1 cellular context compared by ENCODE assay signal in the genomic region with DNA sequence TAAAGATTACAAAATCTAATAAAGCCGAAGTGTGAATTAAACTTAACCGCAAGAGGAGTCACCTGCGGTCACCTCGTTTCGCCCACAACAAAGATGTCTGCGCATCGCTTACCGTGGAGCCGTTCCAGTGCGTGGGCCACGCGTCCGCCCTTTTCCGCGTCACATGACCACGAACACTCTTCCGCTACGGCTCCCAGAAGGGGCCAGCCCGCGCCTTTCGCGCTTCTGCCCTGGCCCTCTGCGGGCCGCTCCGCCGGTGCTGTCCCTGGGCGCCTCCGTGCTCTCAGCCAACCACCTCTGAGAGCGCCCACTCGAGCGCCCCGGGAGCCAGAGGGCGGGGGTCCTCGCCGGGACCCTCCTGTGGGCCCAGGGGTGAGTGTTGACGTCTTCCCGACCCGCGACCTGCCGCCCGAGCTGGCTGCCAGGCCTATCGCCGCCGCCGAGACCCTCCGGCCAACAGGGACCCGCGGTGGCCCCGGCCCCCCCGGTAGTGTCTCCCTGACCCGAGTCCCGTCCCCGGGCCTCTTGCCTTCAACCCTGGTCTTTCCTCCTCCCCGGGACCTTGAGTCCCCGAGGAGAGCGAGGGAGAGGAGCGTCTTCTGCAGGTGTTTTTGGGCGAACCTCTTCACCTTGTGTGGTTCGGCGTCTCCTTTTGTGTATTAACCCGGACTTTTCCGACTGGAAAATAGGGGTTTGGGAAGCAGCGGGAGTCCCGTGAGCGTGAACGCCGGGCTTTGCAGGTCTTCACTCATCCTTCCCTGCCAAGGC.
TF ChIP-seq lines count a peak whose summit lies in the region.

A gene with protein sequence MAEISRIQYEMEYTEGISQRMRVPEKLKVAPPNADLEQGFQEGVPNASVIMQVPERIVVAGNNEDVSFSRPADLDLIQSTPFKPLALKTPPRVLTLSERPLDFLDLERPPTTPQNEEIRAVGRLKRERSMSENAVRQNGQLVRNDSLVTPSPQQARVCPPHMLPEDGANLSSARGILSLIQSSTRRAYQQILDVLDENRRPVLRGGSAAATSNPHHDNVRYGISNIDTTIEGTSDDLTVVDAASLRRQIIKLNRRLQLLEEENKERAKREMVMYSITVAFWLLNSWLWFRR (plus strand): TSS at position 196 of the 768 bp plus-strand sequence. CDS start 5,415 bp downstream, outside the sequence.

TF ChIP-seq in HepG2, 621 proteins besides CTCF, POLR2A, EP300 and RAD21 (continued from another document and continues in another):
- TF ChIP-seq, protein P1, sequence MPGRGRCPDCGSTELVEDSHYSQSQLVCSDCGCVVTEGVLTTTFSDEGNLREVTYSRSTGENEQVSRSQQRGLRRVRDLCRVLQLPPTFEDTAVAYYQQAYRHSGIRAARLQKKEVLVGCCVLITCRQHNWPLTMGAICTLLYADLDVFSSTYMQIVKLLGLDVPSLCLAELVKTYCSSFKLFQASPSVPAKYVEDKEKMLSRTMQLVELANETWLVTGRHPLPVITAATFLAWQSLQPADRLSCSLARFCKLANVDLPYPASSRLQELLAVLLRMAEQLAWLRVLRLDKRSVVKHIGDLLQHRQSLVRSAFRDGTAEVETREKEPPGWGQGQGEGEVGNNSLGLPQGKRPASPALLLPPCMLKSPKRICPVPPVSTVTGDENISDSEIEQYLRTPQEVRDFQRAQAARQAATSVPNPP (CRISPR knock-in tag; IDR thresholded peaks at IDR 0.05): peak; percentile 92
- TF ChIP-seq, protein P2, sequence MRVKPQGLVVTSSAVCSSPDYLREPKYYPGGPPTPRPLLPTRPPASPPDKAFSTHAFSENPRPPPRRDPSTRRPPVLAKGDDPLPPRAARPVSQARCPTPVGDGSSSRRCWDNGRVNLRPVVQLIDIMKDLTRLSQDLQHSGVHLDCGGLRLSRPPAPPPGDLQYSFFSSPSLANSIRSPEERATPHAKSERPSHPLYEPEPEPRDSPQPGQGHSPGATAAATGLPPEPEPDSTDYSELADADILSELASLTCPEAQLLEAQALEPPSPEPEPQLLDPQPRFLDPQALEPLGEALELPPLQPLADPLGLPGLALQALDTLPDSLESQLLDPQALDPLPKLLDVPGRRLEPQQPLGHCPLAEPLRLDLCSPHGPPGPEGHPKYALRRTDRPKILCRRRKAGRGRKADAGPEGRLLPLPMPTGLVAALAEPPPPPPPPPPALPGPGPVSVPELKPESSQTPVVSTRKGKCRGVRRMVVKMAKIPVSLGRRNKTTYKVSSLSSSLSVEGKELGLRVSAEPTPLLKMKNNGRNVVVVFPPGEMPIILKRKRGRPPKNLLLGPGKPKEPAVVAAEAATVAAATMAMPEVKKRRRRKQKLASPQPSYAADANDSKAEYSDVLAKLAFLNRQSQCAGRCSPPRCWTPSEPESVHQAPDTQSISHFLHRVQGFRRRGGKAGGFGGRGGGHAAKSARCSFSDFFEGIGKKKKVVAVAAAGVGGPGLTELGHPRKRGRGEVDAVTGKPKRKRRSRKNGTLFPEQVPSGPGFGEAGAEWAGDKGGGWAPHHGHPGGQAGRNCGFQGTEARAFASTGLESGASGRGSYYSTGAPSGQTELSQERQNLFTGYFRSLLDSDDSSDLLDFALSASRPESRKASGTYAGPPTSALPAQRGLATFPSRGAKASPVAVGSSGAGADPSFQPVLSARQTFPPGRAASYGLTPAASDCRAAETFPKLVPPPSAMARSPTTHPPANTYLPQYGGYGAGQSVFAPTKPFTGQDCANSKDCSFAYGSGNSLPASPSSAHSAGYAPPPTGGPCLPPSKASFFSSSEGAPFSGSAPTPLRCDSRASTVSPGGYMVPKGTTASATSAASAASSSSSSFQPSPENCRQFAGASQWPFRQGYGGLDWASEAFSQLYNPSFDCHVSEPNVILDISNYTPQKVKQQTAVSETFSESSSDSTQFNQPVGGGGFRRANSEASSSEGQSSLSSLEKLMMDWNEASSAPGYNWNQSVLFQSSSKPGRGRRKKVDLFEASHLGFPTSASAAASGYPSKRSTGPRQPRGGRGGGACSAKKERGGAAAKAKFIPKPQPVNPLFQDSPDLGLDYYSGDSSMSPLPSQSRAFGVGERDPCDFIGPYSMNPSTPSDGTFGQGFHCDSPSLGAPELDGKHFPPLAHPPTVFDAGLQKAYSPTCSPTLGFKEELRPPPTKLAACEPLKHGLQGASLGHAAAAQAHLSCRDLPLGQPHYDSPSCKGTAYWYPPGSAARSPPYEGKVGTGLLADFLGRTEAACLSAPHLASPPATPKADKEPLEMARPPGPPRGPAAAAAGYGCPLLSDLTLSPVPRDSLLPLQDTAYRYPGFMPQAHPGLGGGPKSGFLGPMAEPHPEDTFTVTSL (CRISPR knock-in tag; IDR thresholded peaks at IDR 0.05; ENCODE audit: borderline replicate concordance): peak; percentile 86; the same call in 1 of the 2 replicates
- TF ChIP-seq, protein P3, sequence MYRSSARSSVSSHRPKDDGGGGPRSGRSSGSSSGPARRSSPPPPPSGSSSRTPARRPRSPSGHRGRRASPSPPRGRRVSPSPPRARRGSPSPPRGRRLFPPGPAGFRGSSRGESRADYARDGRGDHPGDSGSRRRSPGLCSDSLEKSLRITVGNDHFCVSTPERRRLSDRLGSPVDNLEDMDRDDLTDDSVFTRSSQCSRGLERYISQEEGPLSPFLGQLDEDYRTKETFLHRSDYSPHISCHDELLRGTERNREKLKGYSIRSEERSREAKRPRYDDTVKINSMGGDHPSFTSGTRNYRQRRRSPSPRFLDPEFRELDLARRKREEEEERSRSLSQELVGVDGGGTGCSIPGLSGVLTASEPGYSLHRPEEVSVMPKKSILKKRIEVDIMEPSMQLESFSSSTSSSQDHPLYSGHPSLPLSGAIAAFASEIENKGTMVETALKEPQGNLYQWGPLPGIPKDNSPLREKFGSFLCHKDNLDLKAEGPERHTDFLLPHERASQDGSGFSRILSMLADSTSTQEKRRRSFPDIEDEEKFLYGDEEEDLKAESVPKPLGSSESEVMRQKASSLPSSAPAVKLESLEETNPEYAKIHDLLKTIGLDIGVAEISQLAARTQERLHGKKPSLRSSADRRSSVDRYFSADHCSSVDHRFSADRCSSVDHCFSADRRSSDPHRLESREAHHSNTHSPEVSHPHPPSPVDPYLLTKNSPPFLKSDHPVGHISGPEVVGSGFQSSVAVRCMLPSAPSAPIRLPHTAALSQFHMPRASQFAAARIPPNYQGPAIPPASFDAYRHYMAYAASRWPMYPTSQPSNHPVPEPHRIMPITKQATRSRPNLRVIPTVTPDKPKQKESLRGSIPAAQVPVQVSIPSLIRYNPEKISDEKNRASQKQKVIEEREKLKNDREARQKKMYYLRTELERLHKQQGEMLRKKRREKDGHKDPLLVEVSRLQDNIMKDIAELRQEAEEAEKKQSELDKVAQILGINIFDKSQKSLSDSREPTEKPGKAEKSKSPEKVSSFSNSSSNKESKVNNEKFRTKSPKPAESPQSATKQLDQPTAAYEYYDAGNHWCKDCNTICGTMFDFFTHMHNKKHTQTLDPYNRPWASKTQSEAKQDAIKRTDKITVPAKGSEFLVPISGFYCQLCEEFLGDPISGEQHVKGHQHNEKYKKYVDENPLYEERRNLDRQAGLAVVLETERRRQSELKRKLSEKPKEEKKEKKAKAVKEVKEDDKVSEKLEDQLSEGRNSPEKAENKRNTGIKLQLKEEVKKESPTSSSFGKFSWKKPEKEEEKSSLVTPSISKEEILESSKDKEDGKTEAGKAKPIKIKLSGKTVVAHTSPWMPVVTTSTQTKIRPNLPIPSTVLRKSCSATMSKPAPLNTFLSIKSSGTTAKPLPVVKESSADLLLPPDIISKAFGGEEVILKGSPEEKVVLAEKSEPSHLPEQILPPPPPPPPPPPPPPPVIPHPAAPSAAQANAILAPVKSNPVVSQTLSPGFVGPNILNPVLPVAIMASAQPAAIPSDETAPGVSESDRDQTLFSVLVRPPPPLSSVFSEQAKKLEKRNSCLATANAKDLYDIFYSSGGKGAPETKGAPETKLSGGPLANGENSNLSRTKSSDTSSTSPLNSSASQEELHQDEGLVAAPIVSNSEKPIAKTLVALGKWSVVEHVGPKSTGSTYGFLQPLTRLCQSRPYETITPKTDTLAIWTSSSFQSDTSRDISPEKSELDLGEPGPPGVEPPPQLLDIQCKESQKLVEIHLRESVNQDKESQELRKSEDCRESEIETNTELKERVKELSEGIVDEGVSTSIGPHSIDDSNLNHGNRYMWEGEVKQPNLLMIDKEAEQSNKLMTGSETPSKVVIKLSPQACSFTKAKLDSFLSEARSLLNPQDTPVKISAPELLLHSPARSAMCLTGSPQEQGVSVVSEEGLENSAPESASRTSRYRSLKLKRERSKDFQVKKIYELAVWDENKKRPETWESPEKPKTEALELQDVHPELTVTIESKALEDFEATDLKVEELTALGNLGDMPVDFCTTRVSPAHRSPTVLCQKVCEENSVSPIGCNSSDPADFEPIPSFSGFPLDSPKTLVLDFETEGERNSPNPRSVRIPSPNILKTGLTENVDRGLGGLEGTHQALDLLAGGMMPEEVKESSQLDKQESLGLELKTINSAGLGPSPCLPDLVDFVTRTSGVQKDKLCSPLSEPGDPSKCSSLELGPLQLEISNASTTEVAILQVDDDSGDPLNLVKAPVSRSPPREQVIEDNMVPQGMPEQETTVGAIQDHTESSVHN (CRISPR knock-in tag; IDR thresholded peaks at IDR 0.05): peak; percentile 91
- no peak; the same call in 1 of the 2 replicates for TF ChIP-seq ARNTL (CRISPR knock-in tag; IDR thresholded peaks at IDR 0.05)
- TF ChIP-seq ZNF616 (CRISPR knock-in tag; IDR thresholded peaks at IDR 0.05; ENCODE audit: low read depth): peak; percentile 95
- TF ChIP-seq MAFF (IDR thresholded peaks at IDR 0.05; ENCODE audit: low read depth, low read length): no peak; the same call in 1 of the 2 replicates
- TF ChIP-seq ZNF143 (CRISPR knock-in tag; IDR thresholded peaks at IDR 0.05): peak; percentile 74
- TF ChIP-seq, protein P4, sequence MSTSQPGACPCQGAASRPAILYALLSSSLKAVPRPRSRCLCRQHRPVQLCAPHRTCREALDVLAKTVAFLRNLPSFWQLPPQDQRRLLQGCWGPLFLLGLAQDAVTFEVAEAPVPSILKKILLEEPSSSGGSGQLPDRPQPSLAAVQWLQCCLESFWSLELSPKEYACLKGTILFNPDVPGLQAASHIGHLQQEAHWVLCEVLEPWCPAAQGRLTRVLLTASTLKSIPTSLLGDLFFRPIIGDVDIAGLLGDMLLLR (CRISPR knock-in tag; IDR thresholded peaks at IDR 0.05): peak; percentile 82
- peak; percentile 86 for TF ChIP-seq ZNF337 (CRISPR knock-in tag; IDR thresholded peaks at IDR 0.05; ENCODE audit: borderline replicate concordance, low read depth)
- TF ChIP-seq, protein P5, sequence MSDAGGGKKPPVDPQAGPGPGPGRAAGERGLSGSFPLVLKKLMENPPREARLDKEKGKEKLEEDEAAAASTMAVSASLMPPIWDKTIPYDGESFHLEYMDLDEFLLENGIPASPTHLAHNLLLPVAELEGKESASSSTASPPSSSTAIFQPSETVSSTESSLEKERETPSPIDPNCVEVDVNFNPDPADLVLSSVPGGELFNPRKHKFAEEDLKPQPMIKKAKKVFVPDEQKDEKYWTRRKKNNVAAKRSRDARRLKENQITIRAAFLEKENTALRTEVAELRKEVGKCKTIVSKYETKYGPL (CRISPR knock-in tag; IDR thresholded peaks at IDR 0.05): peak; percentile 88; the same call in 1 of the 2 replicates
- TF ChIP-seq ZNF33A (CRISPR knock-in tag; IDR thresholded peaks at IDR 0.05; ENCODE audit: borderline replicate concordance): 0 out of 2 replicates have a peak, but pooled peaks have one; percentile 88
- TF ChIP-seq, protein P6, sequence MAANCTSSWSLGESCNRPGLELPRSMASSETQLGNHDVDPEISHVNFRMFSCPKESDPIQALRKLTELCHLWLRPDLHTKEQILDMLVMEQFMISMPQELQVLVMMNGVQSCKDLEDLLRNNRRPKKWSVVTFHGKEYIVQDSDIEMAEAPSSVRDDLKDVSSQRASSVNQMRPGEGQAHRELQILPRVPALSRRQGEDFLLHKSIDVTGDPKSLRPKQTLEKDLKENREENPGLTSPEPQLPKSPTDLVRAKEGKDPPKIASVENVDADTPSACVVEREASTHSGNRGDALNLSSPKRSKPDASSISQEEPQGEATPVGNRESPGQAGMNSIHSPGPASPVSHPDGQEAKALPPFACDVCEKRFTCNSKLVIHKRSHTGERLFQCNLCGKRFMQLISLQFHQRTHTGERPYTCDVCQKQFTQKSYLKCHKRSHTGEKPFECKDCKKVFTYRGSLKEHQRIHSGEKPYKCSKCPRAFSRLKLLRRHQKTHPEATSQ (CRISPR knock-in tag; IDR thresholded peaks at IDR 0.05; ENCODE audit: borderline replicate concordance): peak; percentile 93; the same call in 1 of the 2 replicates
- TF ChIP-seq ZNF274 (CRISPR knock-in tag; IDR thresholded peaks at IDR 0.05): peak; percentile 97
- peak; percentile 71; the same call in 1 of the 2 replicates for TF ChIP-seq STAT5B (CRISPR knock-in tag; IDR thresholded peaks at IDR 0.05)
- TF ChIP-seq RBAK (CRISPR knock-in tag; IDR thresholded peaks at IDR 0.05): peak; percentile 44; the same call in 1 of the 2 replicates
- TF ChIP-seq, protein P7, sequence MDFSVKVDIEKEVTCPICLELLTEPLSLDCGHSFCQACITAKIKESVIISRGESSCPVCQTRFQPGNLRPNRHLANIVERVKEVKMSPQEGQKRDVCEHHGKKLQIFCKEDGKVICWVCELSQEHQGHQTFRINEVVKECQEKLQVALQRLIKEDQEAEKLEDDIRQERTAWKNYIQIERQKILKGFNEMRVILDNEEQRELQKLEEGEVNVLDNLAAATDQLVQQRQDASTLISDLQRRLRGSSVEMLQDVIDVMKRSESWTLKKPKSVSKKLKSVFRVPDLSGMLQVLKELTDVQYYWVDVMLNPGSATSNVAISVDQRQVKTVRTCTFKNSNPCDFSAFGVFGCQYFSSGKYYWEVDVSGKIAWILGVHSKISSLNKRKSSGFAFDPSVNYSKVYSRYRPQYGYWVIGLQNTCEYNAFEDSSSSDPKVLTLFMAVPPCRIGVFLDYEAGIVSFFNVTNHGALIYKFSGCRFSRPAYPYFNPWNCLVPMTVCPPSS (IDR thresholded peaks at IDR 0.05): no peak
- TF ChIP-seq PPARG (CRISPR knock-in tag; conservative IDR thresholded peaks at IDR 0.05): peak; percentile 56
- TF ChIP-seq, protein P8, sequence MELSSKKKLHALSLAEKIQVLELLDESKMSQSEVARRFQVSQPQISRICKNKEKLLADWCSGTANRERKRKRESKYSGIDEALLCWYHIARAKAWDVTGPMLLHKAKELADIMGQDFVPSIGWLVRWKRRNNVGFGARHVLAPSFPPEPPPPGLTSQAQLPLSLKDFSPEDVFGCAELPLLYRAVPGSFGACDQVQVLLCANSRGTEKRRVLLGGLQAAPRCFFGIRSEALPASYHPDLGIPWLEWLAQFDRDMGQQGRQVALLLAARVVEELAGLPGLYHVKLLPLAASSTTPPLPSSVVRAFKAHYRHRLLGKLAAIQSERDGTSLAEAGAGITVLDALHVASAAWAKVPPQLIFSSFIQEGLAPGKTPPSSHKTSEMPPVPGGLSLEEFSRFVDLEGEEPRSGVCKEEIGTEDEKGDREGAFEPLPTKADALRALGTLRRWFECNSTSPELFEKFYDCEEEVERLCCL (CRISPR knock-in tag; IDR thresholded peaks at IDR 0.05; ENCODE audit: borderline replicate concordance): peak; percentile 84; the same call in 1 of the 2 replicates
- peak; percentile 89 for TF ChIP-seq ZSCAN9 (CRISPR knock-in tag; IDR thresholded peaks at IDR 0.05; ENCODE audit: borderline replicate concordance)
- peak; percentile 91; the same call in 1 of the 2 replicates for TF ChIP-seq SIN3A (IDR thresholded peaks at IDR 0.05; ENCODE audit: borderline replicate concordance, low read depth, low read length)
- peak; percentile 93; the same call in 1 of the 2 replicates for TF ChIP-seq ZFP90 (CRISPR knock-in tag; IDR thresholded peaks at IDR 0.05; ENCODE audit: borderline replicate concordance)
- TF ChIP-seq ZIK1 (CRISPR knock-in tag; IDR thresholded peaks at IDR 0.05; ENCODE audit: borderline replicate concordance, low read depth): peak; percentile 90; the same call in 1 of the 2 replicates
- peak; percentile 81; the same call in 1 of the 2 replicates for TF ChIP-seq ZNF335 (CRISPR knock-in tag; IDR thresholded peaks at IDR 0.05)
- TF ChIP-seq SRF (IDR thresholded peaks at IDR 0.05; ENCODE audit: low read depth, low read length): no peak
